22 cellular contexts compared by ENCODE assay signal in the genomic region with DNA sequence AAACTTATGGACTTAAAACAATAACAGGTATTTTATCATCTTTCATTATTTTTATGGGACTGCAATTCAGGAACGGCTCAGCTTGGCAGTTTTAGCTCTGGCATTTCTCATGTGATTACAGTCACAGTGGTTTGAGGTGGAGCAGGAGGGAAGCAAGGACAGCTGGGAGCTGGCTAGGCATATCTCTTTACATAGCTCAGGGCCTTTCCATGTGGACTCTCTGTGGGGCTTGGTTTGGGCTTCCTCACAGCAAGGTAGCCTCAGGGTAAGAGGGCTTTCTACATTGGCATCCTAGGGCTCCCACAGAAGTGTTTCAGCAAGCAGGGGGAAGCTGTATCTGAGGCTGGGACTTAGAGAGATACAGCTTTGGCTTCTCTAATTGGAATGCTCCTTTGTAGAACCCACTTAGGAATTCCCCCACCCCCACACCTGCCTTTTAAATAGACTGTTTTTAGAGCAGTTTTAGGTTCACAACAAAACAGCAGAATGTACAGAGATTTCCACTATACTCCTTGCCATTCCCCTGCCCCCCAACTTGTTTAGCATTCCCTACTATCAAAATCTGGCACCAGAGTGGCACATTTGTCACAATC.
"Had no signal": no experiment of that assay in that cellular context is flagged by ENCODE, and none has a peak within 500 bp of the region (broad histone marks: within the 10 kb centered on the region; RNA-seq: fewer than 3 reads in every experiment).

No MANE protein-coding gene starts in this region.

- H3K27ac ChIP-seq: brain microvascular endothelial cell, cardiac muscle cell, SK-N-MC had no signal

- H3K27me3 ChIP-seq: brain microvascular endothelial cell had no signal

- H3K36me3 ChIP-seq: brain microvascular endothelial cell, cardiac muscle cell had no signal

- ATAC-seq: activated CD8-positive, alpha-beta memory T cell treated with anti-CD3 and anti-CD28 coated beads, Interleukin-2, amount 10 ng/mL, durations not matched to agents 7 days and 5 days; T-cell had no signal

- H3K4me3 Mint-ChIP-seq: activated CD8-positive, alpha-beta memory T cell treated with anti-CD3 and anti-CD28 coated beads, Interleukin-2, amount 10 ng/mL, durations not matched to agents 7 days and 5 days; activated naive CD4-positive, alpha-beta T cell treated with anti-CD3 and anti-CD28 coated beads, Interleukin-2, amount 10 ng/mL, durations not matched to agents 7 days and 5 days; activated naive CD8-positive, alpha-beta T cell treated with anti-CD3 and anti-CD28 coated beads for 36 hours; activated T-cell treated with anti-CD3 and anti-CD28 coated beads, Interleukin-2, amount 50 U/mL, for 24 hours; IgD-negative memory B cell; T-cell had no signal

- H3K36me3 Mint-ChIP-seq: activated CD8-positive, alpha-beta memory T cell treated with anti-CD3 and anti-CD28 coated beads, Interleukin-2, amount 10 ng/mL, durations not matched to agents 7 days and 5 days; activated naive CD4-positive, alpha-beta T cell treated with anti-CD3 and anti-CD28 coated beads, Interleukin-2, amount 10 ng/mL, durations not matched to agents 7 days and 5 days; activated naive CD8-positive, alpha-beta T cell treated with anti-CD3 and anti-CD28 coated beads for 36 hours; IgD-negative memory B cell; T-cell had no signal

- DNase-seq: activated CD4-positive, alpha-beta T cell treated with anti-CD3 and anti-CD28 coated beads, Interleukin-2, amount 50 U/mL, for 1 hour; activated CD4-positive, CD25-positive, alpha-beta regulatory T cell; activated CD8-positive, alpha-beta memory T cell treated with anti-CD3 and anti-CD28 coated beads, Interleukin-2, amount 10 ng/mL, durations not matched to agents 7 days and 5 days; activated effector memory CD4-positive, alpha-beta T cell treated with anti-CD3 and anti-CD28 coated beads, Interleukin-2, amount 50 U/mL, for 16 hours; activated naive CD4-positive, alpha-beta T cell treated with anti-CD3 and anti-CD28 coated beads, Interleukin-2, amount 10 ng/mL, durations not matched to agents 7 days and 5 days; activated naive CD8-positive, alpha-beta T cell treated with anti-CD3 and anti-CD28 coated beads for 36 hours; activated T-cell treated with anti-CD3 and anti-CD28 coated beads, Interleukin-2, amount 50 U/mL, for 24 hours; brain microvascular endothelial cell; KG1; NCI-H1092; NCI-H1417; NCI-H1694; NCI-H2029; NCI-H2107; NCI-H526; SIG-M5; T-cell; T-helper 2 cell; T1000 had no signal

- H3K4me1 Mint-ChIP-seq: activated CD8-positive, alpha-beta memory T cell treated with anti-CD3 and anti-CD28 coated beads, Interleukin-2, amount 10 ng/mL, durations not matched to agents 7 days and 5 days; activated naive CD4-positive, alpha-beta T cell treated with anti-CD3 and anti-CD28 coated beads, Interleukin-2, amount 10 ng/mL, durations not matched to agents 7 days and 5 days; IgD-negative memory B cell; T-cell had no signal

- H3K9me3 Mint-ChIP-seq: activated naive CD4-positive, alpha-beta T cell treated with anti-CD3 and anti-CD28 coated beads, Interleukin-2, amount 10 ng/mL, durations not matched to agents 7 days and 5 days; activated naive CD8-positive, alpha-beta T cell treated with anti-CD3 and anti-CD28 coated beads for 36 hours; activated T-cell treated with anti-CD3 and anti-CD28 coated beads, Interleukin-2, amount 50 U/mL, for 24 hours; IgD-negative memory B cell; T-cell had no signal

- H3K27ac Mint-ChIP-seq: activated CD8-positive, alpha-beta memory T cell treated with anti-CD3 and anti-CD28 coated beads, Interleukin-2, amount 10 ng/mL, durations not matched to agents 7 days and 5 days; activated naive CD4-positive, alpha-beta T cell treated with anti-CD3 and anti-CD28 coated beads, Interleukin-2, amount 10 ng/mL, durations not matched to agents 7 days and 5 days; activated naive CD8-positive, alpha-beta T cell treated with anti-CD3 and anti-CD28 coated beads for 36 hours; activated T-cell treated with anti-CD3 and anti-CD28 coated beads, Interleukin-2, amount 50 U/mL, for 24 hours; IgD-negative memory B cell; T-cell had no signal

- H3K4me3 ChIP-seq: cardiac muscle cell, SK-N-MC had no signal
